Comparison of ENCODE assay signal across 28 cellular contexts in genomic region chr2:114118088-114118487, GRCh38.
"Had no signal": no experiment of that assay in that cellular context is flagged by ENCODE, and none has a peak within 500 bp of the region (broad histone marks: within the 10 kb centered on the region; RNA-seq: fewer than 3 reads in every experiment).

No MANE protein-coding gene starts in this region.

- H3K4me3 ChIP-seq: neural progenitor cell, ovary, psoas muscle, skin epidermis, smooth muscle cell, spleen, suprapubic skin, testis, tibial artery, transverse colon, upper lobe of right lung, uterus had no signal

- H3K27ac ChIP-seq: neural progenitor cell, ovary, parathyroid adenoma, psoas muscle, skin epidermis, spleen, suprapubic skin, testis, tibial artery, transverse colon, upper lobe of right lung, uterus had no signal

- DNase-seq: naive thymus-derived CD8-positive, alpha-beta T cell; occipital lobe; ovary; psoas muscle; right cardiac atrium; spleen; stimulated activated CD4-positive, alpha-beta T cell treated with anti-CD3 and anti-CD28 coated beads, Interleukin-12 subunit alpha, Interleukin-12 subunit beta, amount 100 ng/mL, for 4 hours; stimulated activated CD4-positive, alpha-beta T cell treated with anti-CD3 and anti-CD28 coated beads, Interleukin-1b, Interleukin-23, amount 100 ng/mL, for 48 hours; stimulated activated CD4-positive, alpha-beta T cell treated with anti-CD3 and anti-CD28 coated beads, Interleukin-4, amount 100 ng/mL, for 1 hour; stimulated activated CD4-positive, alpha-beta T cell treated with anti-CD3 and anti-CD28 coated beads, Interleukin-4, amount 100 ng/mL, for 4 hours; stimulated activated CD8-positive, alpha-beta memory T cell treated with anti-CD3 and anti-CD28 coated beads, Interleukin-4, amount 100 ng/mL, for 48 hours; stimulated activated naive CD4-positive, alpha-beta T cell; stimulated activated naive CD8-positive, alpha-beta T cell treated with anti-CD3 and anti-CD28 coated beads, Interleukin-15, amount 100 ng/mL, for 72 hours; stimulated activated naive CD8-positive, alpha-beta T cell treated with anti-CD3 and anti-CD28 coated beads, Interleukin-15, Interleukin-2, amounts not matched to agents 100 U/mL and 50 U/mL, for 24 hours; substantia nigra; testis; tibial artery; transverse colon; upper lobe of right lung; uterus had no signal

- H3K9me3 ChIP-seq: ovary, psoas muscle, spleen, suprapubic skin, testis, tibial artery, transverse colon, upper lobe of right lung, uterus had no signal

- H3K4me2 ChIP-seq: neural progenitor cell, smooth muscle cell had no signal

- H3K4me1 ChIP-seq: neural progenitor cell, psoas muscle, spleen, suprapubic skin, testis, tibial artery, transverse colon, upper lobe of right lung, uterus had no signal

- ATAC-seq: naive thymus-derived CD8-positive, alpha-beta T cell; natural killer cell treated with Interleukin-12 subunit alpha and Interleukin-12 subunit beta and Interleukin-15 and Interleukin-18, amount 100 ng/mL, for 72 hours; psoas muscle; right cardiac atrium; sciatic nerve; stimulated activated memory B cell treated with anti-CD40 and anti-IgM and Interleukin-4, amounts not matched to agents 10 μg/mL and 1 μg/mL and 100 μg/mL, for 72 hours; stimulated activated naive CD8-positive, alpha-beta T cell treated with anti-CD3 and anti-CD28 coated beads, Interleukin-15, amount 100 ng/mL, for 72 hours; stimulated activated naive CD8-positive, alpha-beta T cell treated with anti-CD3 and anti-CD28 coated beads, Interleukin-15, Interleukin-2, amounts not matched to agents 100 U/mL and 50 U/mL, for 24 hours; upper lobe of right lung had no signal

- H2AFZ ChIP-seq: neural progenitor cell, parathyroid adenoma had no signal

- H3K36me3 ChIP-seq: neural progenitor cell, ovary, spleen, suprapubic skin, tibial artery, transverse colon, upper lobe of right lung, uterus had no signal

- H3K9ac ChIP-seq: neural progenitor cell, parathyroid adenoma had no signal

- H3K27me3 ChIP-seq: neural progenitor cell, ovary, suprapubic skin, testis, tibial artery, transverse colon, upper lobe of right lung, uterus had no signal
